In the genomic region with DNA sequence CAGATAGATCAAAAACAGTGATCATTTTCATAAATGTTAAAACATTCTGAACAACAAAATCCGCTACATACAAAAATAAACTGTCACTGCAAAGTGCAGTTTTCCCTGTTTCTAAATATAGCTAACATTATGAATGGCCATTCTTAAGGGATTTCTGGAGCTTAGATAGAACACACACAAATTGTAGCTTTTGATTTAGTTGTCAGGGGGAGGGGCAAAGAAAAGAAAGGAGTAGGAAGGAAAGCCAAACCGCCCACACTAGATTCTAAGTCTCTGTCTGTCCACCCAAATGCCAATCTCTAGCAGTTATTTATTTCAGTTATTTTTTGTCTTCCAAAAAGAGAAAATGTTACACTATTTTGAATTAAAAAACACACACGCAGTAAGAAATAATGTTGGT, we compare ENCODE assay signal across 28 cellular contexts.
"Had no signal": no experiment of that assay in that cellular context is flagged by ENCODE, and none has a peak within 500 bp of the region (broad histone marks: within the 10 kb centered on the region; RNA-seq: fewer than 3 reads in every experiment).

No MANE protein-coding gene starts in this region.

- H3K27ac ChIP-seq: brain microvascular endothelial cell, esophagus muscularis mucosa, gastrocnemius medialis, lower lobe of right lung, stomach, suprapubic skin, tibial nerve had no signal

- H3K27me3 ChIP-seq: brain microvascular endothelial cell, dorsolateral prefrontal cortex, esophagus muscularis mucosa, gastrocnemius medialis, stomach, suprapubic skin, tibial nerve had no signal

- H3K9me3 ChIP-seq: esophagus muscularis mucosa, gastrocnemius medialis, lower lobe of right lung, stomach, suprapubic skin, tibial nerve had no signal

- H3K4me3 Mint-ChIP-seq: activated CD8-positive, alpha-beta T cell treated with anti-CD3 and anti-CD28 coated beads, Interleukin-2, amount 10 ng/mL, durations not matched to agents 7 days and 5 days; activated naive CD8-positive, alpha-beta T cell treated with anti-CD3 and anti-CD28 coated beads, Interleukin-2, amount 50 U/mL, for 24 hours; activated T-helper 1 cell treated with anti-CD3 and anti-CD28 coated beads, Interleukin-12 subunit alpha, Interleukin-12 subunit beta, Interleukin-2, Interleukin-4 antibody, amounts not matched to agents 30 ng/mL and 10 ng/mL and 1 ng/mL, durations not matched to agents 14 hours and 24 hours and 36 hours; effector memory CD8-positive, alpha-beta T cell; nephron progenitor cell; stimulated activated memory B cell treated with anti-CD40 and anti-IgM and Interleukin-4, amounts not matched to agents 10 μg/mL and 1 μg/mL and 100 μg/mL, for 72 hours had no signal

- H3K4me3 ChIP-seq: dorsolateral prefrontal cortex, esophagus muscularis mucosa, gastrocnemius medialis, lower lobe of right lung, stomach, suprapubic skin, tibial nerve had no signal

- H3K36me3 Mint-ChIP-seq: stimulated activated memory B cell treated with anti-CD40 and anti-IgM and Interleukin-4, amounts not matched to agents 10 μg/mL and 1 μg/mL and 100 μg/mL, for 72 hours had no signal

- FAIRE-seq: colon, keratinocyte, TTC549 had no signal

- H3K4me1 Mint-ChIP-seq: activated naive CD8-positive, alpha-beta T cell treated with anti-CD3 and anti-CD28 coated beads, Interleukin-2, amount 50 U/mL, for 24 hours; nephron progenitor cell; stimulated activated memory B cell treated with anti-CD40 and anti-IgM and Interleukin-4, amounts not matched to agents 10 μg/mL and 1 μg/mL and 100 μg/mL, for 72 hours had no signal

- H3K27me3 Mint-ChIP-seq: activated naive CD8-positive, alpha-beta T cell treated with anti-CD3 and anti-CD28 coated beads, Interleukin-2, amount 50 U/mL, for 24 hours; effector memory CD8-positive, alpha-beta T cell; stimulated activated memory B cell treated with anti-CD40 and anti-IgM and Interleukin-4, amounts not matched to agents 10 μg/mL and 1 μg/mL and 100 μg/mL, for 72 hours had no signal

- H3K4me1 ChIP-seq: gastrocnemius medialis, lower lobe of right lung, suprapubic skin had no signal

- H3K9me3 Mint-ChIP-seq: nephron progenitor cell had no signal

- H3K27ac Mint-ChIP-seq: activated CD8-positive, alpha-beta T cell treated with anti-CD3 and anti-CD28 coated beads, Interleukin-2, amount 10 ng/mL, durations not matched to agents 7 days and 5 days; activated naive CD8-positive, alpha-beta T cell treated with anti-CD3 and anti-CD28 coated beads, Interleukin-2, amount 50 U/mL, for 24 hours; activated T-helper 1 cell treated with anti-CD3 and anti-CD28 coated beads, Interleukin-12 subunit alpha, Interleukin-12 subunit beta, Interleukin-2, Interleukin-4 antibody, amounts not matched to agents 30 ng/mL and 10 ng/mL and 1 ng/mL, durations not matched to agents 14 hours and 24 hours and 36 hours; effector memory CD8-positive, alpha-beta T cell; stimulated activated memory B cell treated with anti-CD40 and anti-IgM and Interleukin-4, amounts not matched to agents 10 μg/mL and 1 μg/mL and 100 μg/mL, for 72 hours had no signal

- H3K36me3 ChIP-seq: gastrocnemius medialis, lower lobe of right lung, stomach, suprapubic skin, tibial nerve had no signal

- DNase-seq: activated CD4-positive, alpha-beta T cell treated with anti-CD3 and anti-CD28 coated beads for 1 hour; activated CD4-positive, alpha-beta T cell treated with anti-CD3 and anti-CD28 coated beads, Interleukin-2, amount 50 U/mL, for 1 hour; activated CD8-positive, alpha-beta T cell treated with anti-CD3 and anti-CD28 coated beads, Interleukin-2, amount 10 ng/mL, durations not matched to agents 7 days and 5 days; activated gamma-delta T cell; activated naive CD4-positive, alpha-beta T cell treated with anti-CD3 and anti-CD28 coated beads, Interleukin-2, amount 50 U/mL, for 16 hours; activated naive CD8-positive, alpha-beta T cell treated with anti-CD3 and anti-CD28 coated beads, Interleukin-2, amount 50 U/mL, for 24 hours; anterior cingulate cortex; brain microvascular endothelial cell; central memory CD4-positive, alpha-beta T cell; dorsolateral prefrontal cortex; effector memory CD8-positive, alpha-beta T cell; gastrocnemius medialis; head of caudate nucleus; lower lobe of right lung; nephron progenitor cell; occipital lobe; posterior cingulate gyrus; stimulated activated CD4-positive, alpha-beta T cell treated with anti-CD3 and anti-CD28 coated beads, Interleukin-1b, Interleukin-23, amount 100 ng/mL, for 48 hours; stomach; T-helper 1 cell had no signal
